Comparison of ENCODE assay signal across 36 cellular contexts in genomic region chr9:135310134-135310533, GRCh38.
"Had no signal": no experiment of that assay in that cellular context is flagged by ENCODE, and none has a peak within 500 bp of the region (broad histone marks: within the 10 kb centered on the region; RNA-seq: fewer than 3 reads in every experiment).

No MANE protein-coding gene starts in this region.

- ATAC-seq: activated CD8-positive, alpha-beta T cell treated with anti-CD3 and anti-CD28 coated beads for 36 hours; activated T-cell treated with anti-CD3 and anti-CD28 coated beads, Interleukin-2, amount 50 U/mL, for 4 hours; Panc1 had no signal

- H3K9me3 Mint-ChIP-seq: activated naive CD4-positive, alpha-beta T cell treated with anti-CD3 and anti-CD28 coated beads, Interleukin-2, amount 10 ng/mL, durations not matched to agents 7 days and 5 days had no signal

- H3K9ac ChIP-seq: KMS-11 had no signal

- H3K4me3 Mint-ChIP-seq: activated B cell treated with CpG ODN at 0.5 μM for 24 hours; activated CD8-positive, alpha-beta T cell treated with anti-CD3 and anti-CD28 coated beads for 36 hours; activated naive CD4-positive, alpha-beta T cell treated with anti-CD3 and anti-CD28 coated beads, Interleukin-2, amount 10 ng/mL, durations not matched to agents 7 days and 5 days; activated naive CD8-positive, alpha-beta T cell; activated T-cell treated with anti-CD3 and anti-CD28 coated beads, Interleukin-2, amount 50 U/mL, for 4 hours; activated T-helper 1 cell treated with anti-CD3 and anti-CD28 coated beads, Interleukin-12 subunit alpha, Interleukin-12 subunit beta, Interleukin-2, Interleukin-4 antibody, amounts not matched to agents 30 ng/mL and 10 ng/mL and 1 ng/mL, durations not matched to agents 14 hours and 24 hours and 36 hours had no signal

- H3K4me3 ChIP-seq: SJSA1 had no signal

- H3K27ac Mint-ChIP-seq: activated B cell treated with CpG ODN at 0.5 μM for 24 hours; activated CD8-positive, alpha-beta T cell treated with anti-CD3 and anti-CD28 coated beads for 36 hours; activated naive CD4-positive, alpha-beta T cell treated with anti-CD3 and anti-CD28 coated beads, Interleukin-2, amount 10 ng/mL, durations not matched to agents 7 days and 5 days; activated naive CD8-positive, alpha-beta T cell; activated T-helper 1 cell treated with anti-CD3 and anti-CD28 coated beads, Interleukin-12 subunit alpha, Interleukin-12 subunit beta, Interleukin-2, Interleukin-4 antibody, amounts not matched to agents 30 ng/mL and 10 ng/mL and 1 ng/mL, durations not matched to agents 14 hours and 24 hours and 36 hours had no signal

- DNase-seq: activated B cell treated with CpG ODN at 0.5 μM for 24 hours; activated CD4-positive, alpha-beta T cell treated with anti-CD3 and anti-CD28 coated beads for 4 hours; activated CD4-positive, alpha-beta T cell treated with anti-CD3 and anti-CD28 coated beads, Interleukin-2, amount 50 U/mL, for 4 hours; activated CD4-positive, CD25-positive, alpha-beta regulatory T cell treated with anti-CD3 and anti-CD28 coated beads, Interleukin-2, amount 50 U/mL, for 72 hours; activated CD8-positive, alpha-beta memory T cell treated with anti-CD3 and anti-CD28 coated beads, Interleukin-2, amount 50 U/mL, for 4 hours; activated CD8-positive, alpha-beta T cell treated with anti-CD3 and anti-CD28 coated beads for 36 hours; activated gamma-delta T cell treated with Interleukin-2 at 50 U/mL for 16 hours; activated naive CD4-positive, alpha-beta T cell treated with anti-CD3 and anti-CD28 coated beads, Interleukin-2, amount 10 ng/mL, durations not matched to agents 7 days and 5 days; activated T-cell treated with anti-CD3 and anti-CD28 coated beads for 4 hours; activated T-cell treated with anti-CD3 and anti-CD28 coated beads, Interleukin-2, amount 50 U/mL, for 4 hours; amniotic stem cell; aorta; brain microvascular endothelial cell; central memory CD4-positive, alpha-beta T cell; MM.1S; MV-4-11; NCI-H1092; NCI-H1417 treated with DMSO at 0.1 percent for 48 hours; NCI-H187 treated with DMSO at 0.1 percent for 48 hours; NCI-H2081; NCI-H2227 treated with DMSO at 0.1 percent for 48 hours; NCI-H446; NCI-H510A treated with DMSO at 0.1 percent for 48 hours; NCI-H69; NCI-H82; SHP77 treated with DMSO at 0.1 percent for 48 hours; SW 1271; T-helper 1 cell; T-helper 2 cell; T-helper 9 cell had no signal

- H3K4me2 ChIP-seq: KMS-11 had no signal

- H3K27me3 Mint-ChIP-seq: activated naive CD4-positive, alpha-beta T cell treated with anti-CD3 and anti-CD28 coated beads, Interleukin-2, amount 10 ng/mL, durations not matched to agents 7 days and 5 days had no signal

- H3K27ac ChIP-seq: brain microvascular endothelial cell, KMS-11, SJSA1, VCaP had no signal

- H3K4me1 ChIP-seq: SJSA1 had no signal

- H3K9me3 ChIP-seq: SJSA1 had no signal

- H3K36me3 Mint-ChIP-seq: activated naive CD4-positive, alpha-beta T cell treated with anti-CD3 and anti-CD28 coated beads, Interleukin-2, amount 10 ng/mL, durations not matched to agents 7 days and 5 days had no signal

- H3K4me1 Mint-ChIP-seq: activated B cell treated with CpG ODN at 0.5 μM for 24 hours; activated naive CD4-positive, alpha-beta T cell treated with anti-CD3 and anti-CD28 coated beads, Interleukin-2, amount 10 ng/mL, durations not matched to agents 7 days and 5 days had no signal

- H3K36me3 ChIP-seq: brain microvascular endothelial cell, SJSA1 had no signal

- H3K27me3 ChIP-seq: brain microvascular endothelial cell, SJSA1 had no signal
